In the genomic region with DNA sequence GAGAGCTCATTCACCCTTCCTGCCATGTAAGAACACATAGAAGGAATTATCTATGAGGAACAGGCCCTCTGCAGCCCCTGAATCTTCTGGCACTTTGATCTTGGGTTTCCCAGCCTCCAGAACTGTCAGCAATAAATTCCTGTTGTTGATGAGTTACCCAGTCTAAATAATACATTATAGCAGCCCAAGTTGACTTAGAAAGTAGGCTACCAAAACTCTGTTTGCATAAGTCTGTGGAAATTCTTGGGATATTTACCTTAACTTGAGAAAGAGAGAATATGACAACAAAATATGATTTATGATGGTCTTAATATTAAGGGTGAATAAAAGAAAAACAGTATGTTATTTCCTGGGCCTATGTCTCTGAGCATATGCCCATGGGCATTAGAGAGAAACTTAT, we compare ENCODE assay signal across 39 cellular contexts.
"Had no signal": no experiment of that assay in that cellular context is flagged by ENCODE, and none has a peak within 500 bp of the region (broad histone marks: within the 10 kb centered on the region; RNA-seq: fewer than 3 reads in every experiment).

No MANE protein-coding gene starts in this region.

- H3K4me3 ChIP-seq: adrenal gland, ascending aorta, body of pancreas, breast epithelium, cardiac muscle cell had no signal

- H3K27me3 Mint-ChIP-seq: activated naive CD4-positive, alpha-beta T cell treated with anti-CD3 and anti-CD28 coated beads, Interleukin-2, amount 10 ng/mL, durations not matched to agents 7 days and 5 days; activated naive CD4-positive, alpha-beta T cell treated with anti-CD3 and anti-CD28 coated beads, Interleukin-2, amount 50 U/mL, for 24 hours; activated naive CD8-positive, alpha-beta T cell; activated naive CD8-positive, alpha-beta T cell treated with anti-CD3 and anti-CD28 coated beads for 36 hours; activated naive CD8-positive, alpha-beta T cell treated with anti-CD3 and anti-CD28 coated beads, Interleukin-2, amount 10 ng/mL, durations not matched to agents 7 days and 5 days; activated naive CD8-positive, alpha-beta T cell treated with anti-CD3 and anti-CD28 coated beads, Interleukin-2, amount 50 U/mL, for 24 hours; activated T-cell treated with anti-CD3 and anti-CD28 coated beads, Interleukin-2, amount 50 U/mL, for 24 hours; activated T-helper 17 cell treated with anti-CD3 and anti-CD28 coated beads, Interleukin-2, amount 50 U/mL, for 72 hours; central memory CD8-positive, alpha-beta T cell had no signal

- H3K27me3 ChIP-seq: adrenal gland, ascending aorta, body of pancreas, brain microvascular endothelial cell, breast epithelium, cardiac muscle cell had no signal

- FAIRE-seq: astrocyte, bronchial epithelial cell had no signal

- H3K9me3 ChIP-seq: adrenal gland, ascending aorta, body of pancreas, breast epithelium had no signal

- DNase-seq: activated effector memory CD4-positive, alpha-beta T cell treated with anti-CD3 and anti-CD28 coated beads, Interleukin-2, amount 50 U/mL, for 16 hours; activated effector memory CD4-positive, alpha-beta T cell treated with Interleukin-2 at 50 U/mL for 16 hours; activated gamma-delta T cell; activated gamma-delta T cell treated with Interleukin-2 at 50 U/mL for 16 hours; activated naive CD4-positive, alpha-beta T cell; activated naive CD4-positive, alpha-beta T cell treated with anti-CD3 and anti-CD28 coated beads for 36 hours; activated naive CD4-positive, alpha-beta T cell treated with anti-CD3 and anti-CD28 coated beads, Interleukin-2, amount 10 ng/mL, durations not matched to agents 7 days and 5 days; activated naive CD4-positive, alpha-beta T cell treated with anti-CD3 and anti-CD28 coated beads, Interleukin-2, amount 50 U/mL, for 16 hours; activated naive CD4-positive, alpha-beta T cell treated with Interleukin-2 at 50 U/mL for 16 hours; activated naive CD8-positive, alpha-beta T cell treated with anti-CD3 and anti-CD28 coated beads for 36 hours; activated naive CD8-positive, alpha-beta T cell treated with anti-CD3 and anti-CD28 coated beads, Interleukin-2, amount 10 ng/mL, durations not matched to agents 7 days and 5 days; activated naive CD8-positive, alpha-beta T cell treated with anti-CD3 and anti-CD28 coated beads, Interleukin-2, amount 50 U/mL, for 24 hours; activated T-cell treated with anti-CD3 and anti-CD28 coated beads, Interleukin-2, amount 50 U/mL, for 24 hours; activated T-cell treated with anti-CD3 and anti-CD28 coated beads, Interleukin-2, amount 50 U/mL, for 4 hours; activated T-cell treated with anti-CD3 and anti-CD28 coated beads, Interleukin-2, amount 50 U/mL, for 48 hours; activated T-cell treated with anti-CD3 and anti-CD28 coated beads, Interleukin-2, amount 50 U/mL, for 72 hours; adrenal gland; amniotic stem cell; amygdala; anterior cingulate cortex; aorta; body of pancreas; brain microvascular endothelial cell; caudate nucleus; central memory CD4-positive, alpha-beta T cell; cerebellar nuclear complex had no signal

- H3K27ac Mint-ChIP-seq: activated naive CD4-positive, alpha-beta T cell treated with anti-CD3 and anti-CD28 coated beads for 36 hours; activated naive CD4-positive, alpha-beta T cell treated with anti-CD3 and anti-CD28 coated beads, Interleukin-2, amount 10 ng/mL, durations not matched to agents 7 days and 5 days; activated naive CD4-positive, alpha-beta T cell treated with anti-CD3 and anti-CD28 coated beads, Interleukin-2, amount 50 U/mL, for 24 hours; activated naive CD4-positive, alpha-beta T cell treated with anti-CD3 and anti-CD28 coated beads, Interleukin-2, amount 50 U/mL, for 72 hours; activated naive CD8-positive, alpha-beta T cell; activated naive CD8-positive, alpha-beta T cell treated with anti-CD3 and anti-CD28 coated beads for 36 hours; activated naive CD8-positive, alpha-beta T cell treated with anti-CD3 and anti-CD28 coated beads, Interleukin-2, amount 10 ng/mL, durations not matched to agents 7 days and 5 days; activated naive CD8-positive, alpha-beta T cell treated with anti-CD3 and anti-CD28 coated beads, Interleukin-2, amount 50 U/mL, for 24 hours; activated T-cell treated with anti-CD3 and anti-CD28 coated beads, Interleukin-2, amount 50 U/mL, for 24 hours; activated T-cell treated with anti-CD3 and anti-CD28 coated beads, Interleukin-2, amount 50 U/mL, for 72 hours; activated T-helper 1 cell treated with anti-CD3 and anti-CD28 coated beads, Interleukin-12 subunit alpha, Interleukin-12 subunit beta, Interleukin-2, Interleukin-4 antibody, amounts not matched to agents 30 ng/mL and 10 ng/mL and 1 ng/mL, durations not matched to agents 14 hours and 24 hours and 36 hours; activated T-helper 17 cell treated with anti-CD3 and anti-CD28 coated beads, Interleukin-2, amount 50 U/mL, for 72 hours; activated T-helper 2 cell treated with anti-CD3 and anti-CD28 coated beads, Interferon-gamma antibody, Interleukin-2, Interleukin-4, amounts not matched to agents 10 μg/mL and 5 μg/mL and 100 μg/mL, durations not matched to agents 14 hours and 24 hours and 36 hours; brain had no signal

- ATAC-seq: activated naive CD4-positive, alpha-beta T cell treated with anti-CD3 and anti-CD28 coated beads, Interleukin-2, amount 50 U/mL, for 72 hours; activated naive CD8-positive, alpha-beta T cell treated with anti-CD3 and anti-CD28 coated beads, Interleukin-2, amount 50 U/mL, for 24 hours; activated T-cell treated with anti-CD3 and anti-CD28 coated beads, Interleukin-2, amount 50 U/mL, for 4 hours; activated T-cell treated with anti-CD3 and anti-CD28 coated beads, Interleukin-2, amount 50 U/mL, for 72 hours; activated T-helper 17 cell treated with anti-CD3 and anti-CD28 coated beads, Interleukin-2, amount 50 U/mL, for 72 hours; body of pancreas had no signal

- H3K9me3 Mint-ChIP-seq: activated naive CD8-positive, alpha-beta T cell treated with anti-CD3 and anti-CD28 coated beads for 36 hours; activated naive CD8-positive, alpha-beta T cell treated with anti-CD3 and anti-CD28 coated beads, Interleukin-2, amount 10 ng/mL, durations not matched to agents 7 days and 5 days had no signal

- H3K36me3 ChIP-seq: adrenal gland, ascending aorta, brain microvascular endothelial cell, breast epithelium, cardiac muscle cell had no signal

- H3K27ac ChIP-seq: adrenal gland, ascending aorta, body of pancreas, brain microvascular endothelial cell, breast epithelium, cardiac muscle cell had no signal

- H3K4me3 Mint-ChIP-seq: activated naive CD4-positive, alpha-beta T cell treated with anti-CD3 and anti-CD28 coated beads for 36 hours; activated naive CD4-positive, alpha-beta T cell treated with anti-CD3 and anti-CD28 coated beads, Interleukin-2, amount 10 ng/mL, durations not matched to agents 7 days and 5 days; activated naive CD4-positive, alpha-beta T cell treated with anti-CD3 and anti-CD28 coated beads, Interleukin-2, amount 50 U/mL, for 24 hours; activated naive CD8-positive, alpha-beta T cell; activated naive CD8-positive, alpha-beta T cell treated with anti-CD3 and anti-CD28 coated beads for 36 hours; activated naive CD8-positive, alpha-beta T cell treated with anti-CD3 and anti-CD28 coated beads, Interleukin-2, amount 10 ng/mL, durations not matched to agents 7 days and 5 days; activated naive CD8-positive, alpha-beta T cell treated with anti-CD3 and anti-CD28 coated beads, Interleukin-2, amount 50 U/mL, for 24 hours; activated T-cell treated with anti-CD3 and anti-CD28 coated beads, Interleukin-2, amount 50 U/mL, for 24 hours; activated T-cell treated with anti-CD3 and anti-CD28 coated beads, Interleukin-2, amount 50 U/mL, for 4 hours; activated T-cell treated with anti-CD3 and anti-CD28 coated beads, Interleukin-2, amount 50 U/mL, for 72 hours; activated T-helper 1 cell treated with anti-CD3 and anti-CD28 coated beads, Interleukin-12 subunit alpha, Interleukin-12 subunit beta, Interleukin-2, Interleukin-4 antibody, amounts not matched to agents 30 ng/mL and 10 ng/mL and 1 ng/mL, durations not matched to agents 14 hours and 24 hours and 36 hours; activated T-helper 17 cell treated with anti-CD3 and anti-CD28 coated beads, Interleukin-2, amount 50 U/mL, for 72 hours; brain; central memory CD8-positive, alpha-beta T cell had no signal

- H3K36me3 Mint-ChIP-seq: activated naive CD4-positive, alpha-beta T cell treated with anti-CD3 and anti-CD28 coated beads, Interleukin-2, amount 10 ng/mL, durations not matched to agents 7 days and 5 days; activated naive CD4-positive, alpha-beta T cell treated with anti-CD3 and anti-CD28 coated beads, Interleukin-2, amount 50 U/mL, for 24 hours; activated naive CD4-positive, alpha-beta T cell treated with anti-CD3 and anti-CD28 coated beads, Interleukin-2, amount 50 U/mL, for 72 hours; activated naive CD8-positive, alpha-beta T cell; activated naive CD8-positive, alpha-beta T cell treated with anti-CD3 and anti-CD28 coated beads for 36 hours; activated naive CD8-positive, alpha-beta T cell treated with anti-CD3 and anti-CD28 coated beads, Interleukin-2, amount 10 ng/mL, durations not matched to agents 7 days and 5 days; brain had no signal

- H3K4me1 ChIP-seq: adrenal gland, ascending aorta, body of pancreas, breast epithelium had no signal

- H3K4me1 Mint-ChIP-seq: activated naive CD4-positive, alpha-beta T cell treated with anti-CD3 and anti-CD28 coated beads, Interleukin-2, amount 10 ng/mL, durations not matched to agents 7 days and 5 days; activated naive CD4-positive, alpha-beta T cell treated with anti-CD3 and anti-CD28 coated beads, Interleukin-2, amount 50 U/mL, for 24 hours; activated naive CD8-positive, alpha-beta T cell treated with anti-CD3 and anti-CD28 coated beads for 36 hours; activated naive CD8-positive, alpha-beta T cell treated with anti-CD3 and anti-CD28 coated beads, Interleukin-2, amount 10 ng/mL, durations not matched to agents 7 days and 5 days; activated naive CD8-positive, alpha-beta T cell treated with anti-CD3 and anti-CD28 coated beads, Interleukin-2, amount 50 U/mL, for 24 hours; activated T-helper 17 cell treated with anti-CD3 and anti-CD28 coated beads, Interleukin-2, amount 50 U/mL, for 72 hours; brain; central memory CD8-positive, alpha-beta T cell had no signal
